ENCODE assay signal across 15 cellular contexts in the genomic region with DNA sequence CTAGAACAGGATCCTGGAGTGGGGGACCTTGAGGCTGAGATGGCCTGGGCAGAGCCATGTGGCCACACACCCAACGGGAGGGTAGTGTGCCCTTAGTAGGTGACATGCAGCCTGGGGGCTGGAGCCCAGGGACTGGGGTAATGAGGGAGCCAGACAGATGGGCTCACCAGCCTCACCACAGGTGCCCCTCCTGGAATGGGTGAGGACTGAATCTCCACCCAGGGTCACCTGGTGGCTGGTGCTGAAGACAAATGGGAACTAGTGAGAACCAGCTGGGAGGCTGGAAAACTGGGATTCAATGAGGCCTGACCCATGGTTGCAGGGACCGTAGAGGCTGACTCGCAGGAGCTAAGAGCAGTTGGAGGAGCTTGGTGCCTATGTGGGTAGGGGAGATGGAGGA. TPM values are rescaled to one million over a fixed set of nuclear protein-coding genes. Genes with fewer than 3 reads are reported as not detected.
DNase-seq lines count a peak whose midpoint lies in the region; TF ChIP-seq lines count a peak whose summit lies in the region.
"Had no signal": no experiment of that assay in that cellular context is flagged by ENCODE, and none has a peak within 500 bp of the region (broad histone marks: within the 10 kb centered on the region; RNA-seq: fewer than 3 reads in every experiment).

No MANE protein-coding gene starts in this region.

- H3K27ac Mint-ChIP-seq in type B pancreatic cell, result no peak overlapping the region
- H3K27ac Mint-ChIP-seq: CD8-positive, alpha-beta memory T cell; IgD-negative memory B cell had no signal

- no peak overlapping the region for H3K4me2 ChIP-seq in osteoblast (ENCODE audit: insufficient read depth, low read length)

- H3K27me3 Mint-ChIP-seq in type B pancreatic cell, result no peaks in the 10 kb centered on the region
- H3K27me3 Mint-ChIP-seq: CD8-positive, alpha-beta memory T cell; IgD-negative memory B cell had no signal

- no peaks in the 10 kb centered on the region for H4K20me1 ChIP-seq in osteoblast (ENCODE audit: insufficient read depth, low read length)

- in situ Hi-C loops in HAP-1 (cut with MboI; ENCODE audit: low sequenced_read_pairs), result no loop called here

- H3K4me1 Mint-ChIP-seq in type B pancreatic cell (ENCODE audit: unreplicated experiment), result peaks cover 4% of the 10 kb centered on the region
- H3K4me1 Mint-ChIP-seq: CD8-positive, alpha-beta memory T cell had no signal

- no peak overlapping the region for H3K27ac ChIP-seq in osteoblast (ENCODE audit: low read depth, low read length)
- H3K27ac ChIP-seq: 22Rv1, GM23248 had no signal

- H3K4me1 ChIP-seq in osteoblast (ENCODE audit: insufficient read depth, low read length) (no peaks in the 10 kb centered on the region), HAP-1 (no peaks in the 10 kb centered on the region)
- H3K4me1 ChIP-seq: Caco-2 had no signal

- no peak overlapping the region for H3K4me3 ChIP-seq in osteoblast (ENCODE audit: insufficient read depth, low read length)
- no peak overlapping the region for H3K4me3 ChIP-seq in HAP-1
- H3K4me3 ChIP-seq: GM23248 had no signal

- peak; percentile 48 for DNase-seq in activated CD8-positive, alpha-beta memory T cell treated with anti-CD3 and anti-CD28 coated beads, Interleukin-2, amount 50 U/mL, for 48 hours
- DNase-seq in activated CD8-positive, alpha-beta memory T cell treated with anti-CD3 and anti-CD28 coated beads for 24 hours, result no peak
- DNase-seq in osteoblast (ENCODE audit: insufficient read length, low spot score, missing footprints) (peak; percentile 3), type B pancreatic cell (ENCODE audit: extremely low spot score, unreplicated experiment) (peak; percentile 57), DMS53 treated with DMSO at 0.1 percent for 48 hours (lab: John Stamatoyannopoulos, UW; ENCODE audit: unreplicated experiment) (no peak), NK-92 (lab: John Stamatoyannopoulos, UW; ENCODE audit: unreplicated experiment) (no peak), HAP-1 (ENCODE audit: low spot score in 2 of 2) (no peak), cardiac septum (ENCODE audit: low spot score) (no peak)
- DNase-seq: CD8-positive, alpha-beta memory T cell; GF-D8; GM23248; H7 had no signal

- H3K79me2 ChIP-seq in osteoblast (ENCODE audit: insufficient read depth, low read length), result no peaks in the 10 kb centered on the region

- no peak overlapping the region for H2AFZ ChIP-seq in osteoblast (ENCODE audit: low read length)
- H2AFZ ChIP-seq: GM23248 had no signal

- H3K9me3 Mint-ChIP-seq in type B pancreatic cell, result no peaks in the 10 kb centered on the region
- H3K9me3 Mint-ChIP-seq: CD8-positive, alpha-beta memory T cell; IgD-negative memory B cell had no signal

- no peaks in the 10 kb centered on the region for H3K36me3 Mint-ChIP-seq in type B pancreatic cell
- H3K36me3 Mint-ChIP-seq: CD8-positive, alpha-beta memory T cell; IgD-negative memory B cell had no signal

- H3K4me3 Mint-ChIP-seq in type B pancreatic cell, result no peak overlapping the region
- H3K4me3 Mint-ChIP-seq: CD8-positive, alpha-beta memory T cell had no signal

- H3K27me3 ChIP-seq in osteoblast (ENCODE audit: insufficient read depth, low read length) (no peaks in the 10 kb centered on the region), HAP-1 (ENCODE audit: low read depth) (no peaks in the 10 kb centered on the region)

- no peaks in the 10 kb centered on the region for H3K9me3 ChIP-seq in osteoblast (ENCODE audit: low read depth, low read length)
- no peaks in the 10 kb centered on the region for H3K9me3 ChIP-seq in HAP-1
- H3K9me3 ChIP-seq: Caco-2 had no signal

- H3K36me3 ChIP-seq in osteoblast (ENCODE audit: insufficient read depth, low read length), result no peaks in the 10 kb centered on the region
- no peaks in the 10 kb centered on the region for H3K36me3 ChIP-seq in HAP-1 (replicated peaks)

- TF ChIP-seq CTCF in osteoblast (IDR thresholded peaks at IDR 0.05; ENCODE audit: extremely low read depth, low read depth, low read length) (no peak), type B pancreatic cell (conservative IDR thresholded peaks at IDR 0.05) (no peak)

- intact Hi-C loops in cardiac septum (cut with DNase I), result no loop called here

RNA-seq across cellular contexts. Expression of a gene that starts 6.1 kb away (rescaled TPM):
- total RNA-seq in osteoblast (3.5 and 6.2 TPM in 2 replicates), type B pancreatic cell (ENCODE audit: low replicate concordance) (not detected in 2 replicates), cardiac septum (not detected)

RNA-seq across cellular contexts. Expression of a gene that starts 21.3 kb away (rescaled TPM):
- total RNA-seq in osteoblast, result 0.88 and 1.1 TPM in 2 replicates
- total RNA-seq in type B pancreatic cell (ENCODE audit: low replicate concordance), result 1.7 and 4.9 TPM in 2 replicates
- 0.51 TPM for total RNA-seq in cardiac septum

RNA-seq across cellular contexts. Expression of a gene that starts 30.7 kb away (rescaled TPM):
- total RNA-seq in osteoblast, result 11.5 and 14.5 TPM in 2 replicates
- total RNA-seq in type B pancreatic cell (ENCODE audit: low replicate concordance), result 30.1 and 30.6 TPM in 2 replicates
- total RNA-seq in cardiac septum, result 11.5 TPM

Comparison
In these comparisons a context has a peak if more than half of its experiments do, and no peak if none do; other contexts are left out.
1. DNase-seq: peak in activated CD8-positive, alpha-beta memory T cell treated with anti-CD3 and anti-CD28 coated beads, Interleukin-2, amount 50 U/mL, for 48 hours (single experiment), osteoblast (single experiment) and type B pancreatic cell (single experiment); none in activated CD8-positive, alpha-beta memory T cell treated with anti-CD3 and anti-CD28 coated beads for 24 hours (single experiment), DMS53 treated with DMSO at 0.1 percent for 48 hours (single experiment), NK-92 (single experiment), HAP-1 (0 of 2) and cardiac septum (single experiment).